In genomic region chr7:101165075-101165957, GRCh38 we compare ENCODE assay signal across 8 cellular contexts. TPM values are rescaled to one million over a fixed set of nuclear protein-coding genes. Genes with fewer than 3 reads are reported as not detected.
DNase-seq lines count a peak whose midpoint lies in the region; ATAC-seq, FAIRE-seq and TF ChIP-seq lines count a peak whose summit lies in the region.

Gene VGF (minus strand): TSS chr7:101165569. CDS start chr7:101164843, 726 bp downstream.

- no TSS peak for BruUV-seq in HepG2 (replicated peaks; lab: Mats Ljungman, UMichigan)

- in situ Hi-C loops in HepG2 (cut with HindIII; ENCODE audit: extremely low pct_ligation_motif_present, low pct_unique_long_range_greater_than_20kb), result no loop called here

- DNase-seq in AG09309 (ENCODE audit: low read depth) (peak; percentile 47), GM19240 (ENCODE audit: insufficient read length, low spot score) (peak; percentile 94), NCI-H69 (lab: John Stamatoyannopoulos, UW) (peak; percentile 99), dedifferentiated amniotic fluid mesenchymal stem cell (ENCODE audit: extremely low spot score) (peak; percentile 74), HepG2 (ENCODE audit: low spot score) (peak; percentile 85)
- peak; percentile 94 for DNase-seq in activated CD4-positive, alpha-beta T cell treated with anti-CD3 and anti-CD28 coated beads, Interleukin-2, amount 10 ng/mL, durations not matched to agents 7 days and 5 days
- peak; percentile 88 to 91 for DNase-seq in stimulated activated CD4-positive, alpha-beta T cell treated with anti-CD3 and anti-CD28 coated beads, Interleukin-4, amount 100 ng/mL, for 4 hours

- H3K79me2 ChIP-seq in HepG2 (ENCODE audit: insufficient read depth, low read length), result no peaks in the 10 kb centered on the region

- CTCF ChIA-PET in activated CD4-positive, alpha-beta T cell treated with anti-CD3 and anti-CD28 coated beads, Interleukin-2, amount 10 ng/mL, durations not matched to agents 7 days and 5 days (lab: Charles Lee), result interaction anchor here (0.6 to 2.3 kb wide), 6 partner anchors 9 to 938 kb away, joined by 3 to 13 read pairs (median 5); partner anchors contain the start of gene FIS1
- CTCF ChIA-PET in HepG2 (lab: Yijun Ruan, JAX; ENCODE audit: low intra/inter-chr PET ratio, low total read pairs), result no interaction called here

- no peaks in the 10 kb centered on the region for H3K9me3 ChIP-seq in HepG2 (ENCODE audit: low read length)

- ATAC-seq in HG03521 (IDR thresholded peaks at IDR 0.05; ENCODE audit: unreplicated experiment) (peak; percentile 53), HepG2 (peak; percentile 74)

- no peak within 1 kb of the TSS for H3K9ac ChIP-seq in HepG2 (ENCODE audit: insufficient read depth, low read depth, low read length)

- peaks cover 6% of the 10 kb centered on the region for H3K36me3 Mint-ChIP-seq in activated CD4-positive, alpha-beta T cell treated with anti-CD3 and anti-CD28 coated beads, Interleukin-2, amount 10 ng/mL, durations not matched to agents 7 days and 5 days (ENCODE audit: low read depth)

- peaks cover 3 to 50% of the 10 kb centered on the region in 2 experiments; a peak in 4 of 5 replicates for H3K27me3 ChIP-seq in HepG2 (ENCODE audit: control insufficient read depth in 1 of 2, insufficient read depth in 2 of 2, low read length in 2 of 2)

- H3K27ac Mint-ChIP-seq in activated CD4-positive, alpha-beta T cell treated with anti-CD3 and anti-CD28 coated beads, Interleukin-2, amount 10 ng/mL, durations not matched to agents 7 days and 5 days, result peak within 1 kb of the TSS; percentile 52

- 8% methylated on average over 29 of the region's 74 CpGs for WGBS in HepG2 (ENCODE audit: low lambda C conversion rate)

- no peak for TF ChIP-seq POLR2A in HepG2 (IDR thresholded peaks at IDR 0.05; ENCODE audit: insufficient read depth in 1 of 2, low read depth in 2 of 2, low read length in 2 of 2)

- peak; percentile 47 for TF ChIP-seq RAD21 in HepG2 (CRISPR knock-in tag; IDR thresholded peaks at IDR 0.05)

- no peak within 1 kb of the TSS for H3K27ac ChIP-seq in HepG2 (ENCODE audit: extremely low read length, insufficient read depth, low read length)

- peak within 1 kb of the TSS; percentile 73 for H3K4me2 ChIP-seq in HepG2 (ENCODE audit: low read depth, low read length)

- H3K4me1 ChIP-seq in HepG2 (ENCODE audit: insufficient read depth, low read length), result peaks cover 50% of the 10 kb centered on the region

- no peaks in the 10 kb centered on the region for H3K9me3 Mint-ChIP-seq in activated CD4-positive, alpha-beta T cell treated with anti-CD3 and anti-CD28 coated beads, Interleukin-2, amount 10 ng/mL, durations not matched to agents 7 days and 5 days

- TF ChIP-seq EP300 in HepG2 (IDR thresholded peaks at IDR 0.05; ENCODE audit: low read depth in 2 of 2, low read length in 2 of 2), result no peak
- peak; percentile 53; the same call in 1 of the 2 replicates for TF ChIP-seq EP300 in HepG2 (CRISPR knock-in tag; IDR thresholded peaks at IDR 0.05; ENCODE audit: borderline replicate concordance)

- POLR2A ChIA-PET in activated CD4-positive, alpha-beta T cell treated with anti-CD3 and anti-CD28 coated beads, Interleukin-2, amount 10 ng/mL, durations not matched to agents 7 days and 5 days (lab: Charles Lee), result no interaction called here
- POLR2A ChIA-PET in HepG2 (lab: Yijun Ruan, JAX), result interaction anchor here (0.7 to 1.4 kb wide), 10 partner anchors 9 to 69 kb away, joined by 3 to 6 read pairs (median 3); partner anchors contain the start of gene PLOD3

- H2AFZ ChIP-seq in HepG2 (ENCODE audit: low read length), result no peak within 1 kb of the TSS

- peaks cover 63% of the 10 kb centered on the region for H3K27me3 Mint-ChIP-seq in activated CD4-positive, alpha-beta T cell treated with anti-CD3 and anti-CD28 coated beads, Interleukin-2, amount 10 ng/mL, durations not matched to agents 7 days and 5 days

- H3K4me3 Mint-ChIP-seq in activated CD4-positive, alpha-beta T cell treated with anti-CD3 and anti-CD28 coated beads, Interleukin-2, amount 10 ng/mL, durations not matched to agents 7 days and 5 days, result peak within 1 kb of the TSS; percentile 60

- H3K4me1 Mint-ChIP-seq in activated CD4-positive, alpha-beta T cell treated with anti-CD3 and anti-CD28 coated beads, Interleukin-2, amount 10 ng/mL, durations not matched to agents 7 days and 5 days, result peaks cover 42% of the 10 kb centered on the region

- intact Hi-C loops in HepG2 (cut with micrococcal nuclease; ENCODE audit: unreplicated experiment), result no loop called here

- no peak for TF ChIP-seq CTCF in AG09309 (IDR thresholded peaks at IDR 0.05; ENCODE audit: control insufficient read depth, insufficient read depth, low read depth, low read length, missing control alignments)
- TF ChIP-seq CTCF in HepG2 (CRISPR knock-in tag; IDR thresholded peaks at IDR 0.05), result 0 out of 2 replicates have a peak, but pooled peaks have one; percentile 17

- H3K4me3 ChIP-seq in AG09309 (ENCODE audit: control insufficient read depth, low read depth, low read length), result peak within 1 kb of the TSS; percentile 12
- peak within 1 kb of the TSS in 1 of 3 experiments; percentile 64; a peak in 2 of 6 replicates for H3K4me3 ChIP-seq in HepG2 (replicated peaks in 1 of 3; ENCODE audit: insufficient read depth in 1 of 3, low read depth in 2 of 3, low read length in 3 of 3)

- H4K20me1 ChIP-seq in HepG2 (ENCODE audit: insufficient read depth, low read length), result peaks cover 9% of the 10 kb centered on the region; the same call in 1 of the 2 replicates

- no peaks in the 10 kb centered on the region for H3K36me3 ChIP-seq in HepG2 (replicated peaks in 1 of 2; ENCODE audit: control insufficient read depth in 1 of 2, insufficient read depth in 2 of 2, low read length in 2 of 2)

- FAIRE-seq in HepG2 (lab: Jason Lieb, UNC), result no peak

TF ChIP-seq in HepG2, 621 proteins besides CTCF, POLR2A, EP300 and RAD21 (continues in another document):
- TF ChIP-seq ATF7 (IDR thresholded peaks at IDR 0.05), result peak; percentile 44; the same call in 1 of the 2 replicates
- TF ChIP-seq ATF7 (CRISPR knock-in tag; IDR thresholded peaks at IDR 0.05), result peak; percentile 78; the same call in 1 of the 2 replicates
- TF ChIP-seq MYNN (CRISPR knock-in tag; IDR thresholded peaks at IDR 0.05; ENCODE audit: low read depth), result peak; percentile 98
- peak; percentile 92; the same call in 1 of the 2 replicates for TF ChIP-seq KDM3A (CRISPR knock-in tag; IDR thresholded peaks at IDR 0.05; ENCODE audit: low read depth)
- TF ChIP-seq ZSCAN9 (CRISPR knock-in tag; IDR thresholded peaks at IDR 0.05; ENCODE audit: borderline replicate concordance), result peak; percentile 100
- TF ChIP-seq ZNF564 (CRISPR knock-in tag; IDR thresholded peaks at IDR 0.05), result peak; percentile 97
- peak; percentile 100 for TF ChIP-seq NFKB2 (CRISPR knock-in tag; IDR thresholded peaks at IDR 0.05; ENCODE audit: borderline replicate concordance)
- TF ChIP-seq KDM6A (CRISPR knock-in tag; IDR thresholded peaks at IDR 0.05; ENCODE audit: low read depth), result no peak
- peak; percentile 99 for TF ChIP-seq ZNF331 (CRISPR knock-in tag; IDR thresholded peaks at IDR 0.05)
- TF ChIP-seq ZNF720 (CRISPR knock-in tag; IDR thresholded peaks at IDR 0.05), result 0 out of 2 replicates have a peak, but pooled peaks have one; percentile 83
- peak; percentile 90 for TF ChIP-seq ZFP82 (CRISPR knock-in tag; IDR thresholded peaks at IDR 0.05; ENCODE audit: borderline replicate concordance)
- TF ChIP-seq ZNF44 (CRISPR knock-in tag; IDR thresholded peaks at IDR 0.05), result peak; percentile 96; the same call in 1 of the 2 replicates
- TF ChIP-seq BCL3 (CRISPR knock-in tag; IDR thresholded peaks at IDR 0.05), result peak; percentile 99
- peak; percentile 83 for TF ChIP-seq GATAD1 (CRISPR knock-in tag; IDR thresholded peaks at IDR 0.05)
- TF ChIP-seq MIXL1 (CRISPR knock-in tag; IDR thresholded peaks at IDR 0.05), result peak; percentile 94
- peak; percentile 98 for TF ChIP-seq ZFP36L1 (CRISPR knock-in tag; IDR thresholded peaks at IDR 0.05)
- peak; percentile 92; the same call in 1 of the 2 replicates for TF ChIP-seq TP53 (CRISPR knock-in tag; conservative IDR thresholded peaks at IDR 0.05)

RNA-seq across cellular contexts. Expression of gene VGF, which starts in this region (rescaled TPM):
- total RNA-seq in activated CD4-positive, alpha-beta T cell treated with anti-CD3 and anti-CD28 coated beads, Interleukin-2, amount 10 ng/mL, durations not matched to agents 7 days and 5 days, result under 1 TPM; 0.15 to 0.22 TPM
- total RNA-seq in HepG2 (2016; rRNA removed; fragmentation: Illumina TruSeq; extraction: Trizol), result 0.10 and 0.46 TPM in 2 replicates
- total RNA-seq in HepG2 (2016; cell fraction: cytosol; rRNA removed; fragmentation: Illumina TruSeq; extraction: Trizol; ENCODE audit: low read depth), result 0.18 TPM in 1 of 2 replicates, not detected in the other
- total RNA-seq in HepG2 (2016; cell fraction: insoluble cytoplasmic fraction; rRNA removed; fragmentation: Illumina TruSeq; extraction: Trizol), result 0.52 TPM in 1 of 2 replicates, not detected in the other
- total RNA-seq in HepG2 (2016; cell fraction: membrane; rRNA removed; fragmentation: Illumina TruSeq; extraction: Trizol), result 0.10 and 0.15 TPM in 2 replicates
- total RNA-seq in HepG2 (2016; cell fraction: nucleus; rRNA removed; fragmentation: Illumina TruSeq; extraction: Trizol), result 0.44 and 0.78 TPM in 2 replicates
- 0.12 and 0.21 TPM in 2 replicates for polyA plus RNA-seq in HepG2 (2011; rRNA removed)
- polyA plus RNA-seq in HepG2 (2011; cell fraction: cytosol; rRNA removed), result 0.12 and 0.23 TPM in 2 replicates
- 0.40 and 0.96 TPM in 2 replicates for polyA plus RNA-seq in HepG2 (2011; cell fraction: nucleus; rRNA removed)
- 0.09 and 0.31 TPM in 2 replicates for polyA plus RNA-seq in HepG2 (2012)
- 0.06 and 0.09 TPM in 2 replicates for polyA plus RNA-seq in HepG2 (2016; cell fraction: cytosol; fragmentation: Illumina TruSeq; extraction: Trizol; ENCODE audit: low read depth)
- 0.15 and 0.16 TPM in 2 replicates for polyA plus RNA-seq in HepG2 (2016; cell fraction: insoluble cytoplasmic fraction; fragmentation: Illumina TruSeq; extraction: Trizol; ENCODE audit: low read depth)
- polyA plus RNA-seq in HepG2 (2016; cell fraction: membrane; fragmentation: Illumina TruSeq; extraction: Trizol; ENCODE audit: low read depth), result 0.08 TPM in 1 of 2 replicates, not detected in the other
- polyA plus RNA-seq in HepG2 (2016; cell fraction: nucleus; fragmentation: Illumina TruSeq; extraction: Trizol; ENCODE audit: insufficient read depth, low read depth), result 0.99 and 1.4 TPM in 2 replicates
- polyA minus RNA-seq in HepG2 (2011; rRNA and poly(A)+ RNA removed; ENCODE audit: low replicate concordance), result 0.14 and 0.16 TPM in 2 replicates
- polyA minus RNA-seq in HepG2 (2011; cell fraction: cytosol; rRNA and poly(A)+ RNA removed), result 0.69 and 0.88 TPM in 2 replicates
- polyA minus RNA-seq in HepG2 (2011; cell fraction: nucleus; rRNA and poly(A)+ RNA removed), result not detected in 2 replicates

Comparison
In these comparisons a context has a peak if more than half of its experiments do, and no peak if none do; other contexts are left out.
1. Peak in DNase-seq in activated CD4-positive, alpha-beta T cell treated with anti-CD3 and anti-CD28 coated beads, Interleukin-2, amount 10 ng/mL, durations not matched to agents 7 days and 5 days; RNA of the gene not detected or under 1 TPM.
2. DNase-seq: peak in every context shown above with its lines; median percentile 99 in NCI-H69; 94 in GM19240; 94 in activated CD4-positive, alpha-beta T cell treated with anti-CD3 and anti-CD28 coated beads, Interleukin-2, amount 10 ng/mL, durations not matched to agents 7 days and 5 days; 90 in stimulated activated CD4-positive, alpha-beta T cell treated with anti-CD3 and anti-CD28 coated beads, Interleukin-4, amount 100 ng/mL, for 4 hours; 85 in HepG2; 74 in dedifferentiated amniotic fluid mesenchymal stem cell; 47 in AG09309.